Comparison of ENCODE assay signal across 8 cellular contexts in genomic region chr17:42555122-42555622, GRCh38. TPM values are rescaled to one million over a fixed set of nuclear protein-coding genes. Genes with fewer than 3 reads are reported as not detected.
DNase-seq lines count a peak whose midpoint lies in the region; ATAC-seq and TF ChIP-seq lines count a peak whose summit lies in the region.

No MANE protein-coding gene starts in this region.

- H3K4me1 ChIP-seq in gastroesophageal sphincter (peaks cover 0 to 41% (median 12%) of the 10 kb centered on the region in 3 donors), sigmoid colon (peaks cover 0 to 30% (median 28%) of the 10 kb centered on the region in 4 donors)

- H3K9me3 ChIP-seq in WERI-Rb-1 (ENCODE audit: severe bottlenecking): no peaks in the 10 kb centered on the region
- H3K9me3 ChIP-seq in gastroesophageal sphincter: no peaks in the 10 kb centered on the region
- no peaks in the 10 kb centered on the region for H3K9me3 ChIP-seq in sigmoid colon

- no peak for DNase-seq in WERI-Rb-1
- no peak for DNase-seq in sigmoid colon
- DNase-seq in DMS153 (lab: John Stamatoyannopoulos, UW): no peak
- DNase-seq in amygdala (lab: John Stamatoyannopoulos, UW): no peak

- H3K4me3 ChIP-seq in WERI-Rb-1 (ENCODE audit: low read depth, low read length) (peak overlapping the region; percentile 83), gastroesophageal sphincter (peak overlapping the region; percentile 56 to 85), sigmoid colon (peak overlapping the region; percentile 65 to 81 (median 76))

- TF ChIP-seq POLR2A in gastroesophageal sphincter (IDR thresholded peaks at IDR 0.05) (no peak), sigmoid colon (IDR thresholded peaks at IDR 0.05) (no peak)

- H3K27ac ChIP-seq in WERI-Rb-1 (peak overlapping the region; percentile 91), gastroesophageal sphincter (peak overlapping the region; percentile 64 to 92 (median 89)), sigmoid colon (peak overlapping the region; percentile 84 to 87 (median 84))

- H3K36me3 ChIP-seq in WERI-Rb-1 (peaks cover 14% of the 10 kb centered on the region), gastroesophageal sphincter (peaks cover 0 to 12% of the 10 kb centered on the region in 2 donors), sigmoid colon (peaks cover 0 to 5% (median 0%) of the 10 kb centered on the region in 4 donors)

- ATAC-seq in GM18517 (IDR thresholded peaks at IDR 0.05; ENCODE audit: unreplicated experiment) (peak; percentile 8), gastroesophageal sphincter (no peak), HG03378 (IDR thresholded peaks at IDR 0.05; ENCODE audit: unreplicated experiment) (no peak), GM19324 (IDR thresholded peaks at IDR 0.05; ENCODE audit: low FRiP score, unreplicated experiment) (no peak)

- H3K27me3 ChIP-seq in WERI-Rb-1 (ENCODE audit: insufficient read depth, low read depth, severe bottlenecking) (no peaks in the 10 kb centered on the region), gastroesophageal sphincter (no peaks in the 10 kb centered on the region), sigmoid colon (no peaks in the 10 kb centered on the region)

- intact Hi-C loops in sigmoid colon (cut with DNase I): no loop called here

- 0% methylated on average over 1 to 3 of the region's 4 CpGs for WGBS in gastroesophageal sphincter (ENCODE audit: low coverage in 1 of 2), 2 donors
- 25% methylated on average over 4 of the region's 4 CpGs for WGBS in sigmoid colon, 2 donors

- TF ChIP-seq CTCF in WERI-Rb-1 (IDR thresholded peaks at IDR 0.05; ENCODE audit: low read depth, low read length) (no peak), gastroesophageal sphincter (IDR thresholded peaks at IDR 0.05) (no peak), sigmoid colon (IDR thresholded peaks at IDR 0.05) (no peak)

- TF ChIP-seq EP300 in gastroesophageal sphincter (IDR thresholded peaks at IDR 0.05) (no peak), sigmoid colon (IDR thresholded peaks at IDR 0.05) (no peak)

RNA-seq across cellular contexts. Expression of gene HSD17B1, which starts 2.4 kb away (rescaled TPM):
- total RNA-seq in gastroesophageal sphincter (1 to 10 TPM in 1 of 4 donors, under 1 TPM in 3; 0.39 to 1.4 (median 0.69) TPM), sigmoid colon (1 to 10 TPM in 2 of 4 donors, under 1 TPM in 2; 0.16 to 5.3 (median 0.86) TPM)
- polyA plus RNA-seq in sigmoid colon: 1 to 10 TPM; 1.2 to 1.7 (median 1.4) TPM

RNA-seq across cellular contexts. Expression of gene COASY, which starts 6.8 kb away (rescaled TPM):
- total RNA-seq in gastroesophageal sphincter (10 to 100 TPM; 16.8 to 25.8 (median 19.9) TPM), sigmoid colon (10 to 100 TPM; 14.3 to 17.5 (median 16.3) TPM)
- polyA plus RNA-seq in sigmoid colon: 10 to 100 TPM; 48.0 to 98.9 (median 80.7) TPM

RNA-seq across cellular contexts. Expression of gene MLX, which starts 11.7 kb away (rescaled TPM):
- total RNA-seq in gastroesophageal sphincter: 10 to 100 TPM; 24.4 to 33.9 (median 26.0) TPM
- 10 to 100 TPM; 24.7 to 50.5 (median 30.8) TPM for total RNA-seq in sigmoid colon
- polyA plus RNA-seq in sigmoid colon: 100 to 1,000 TPM in 1 of 3 donors, 10 to 100 TPM in 2; 77.1 to 129 (median 97.9) TPM

RNA-seq across cellular contexts. Expression of gene NAGLU, which starts 19.1 kb away (rescaled TPM):
- 10 to 100 TPM; 31.9 to 46.9 (median 35.7) TPM for total RNA-seq in gastroesophageal sphincter
- 10 to 100 TPM; 35.2 to 52.6 (median 45.0) TPM for total RNA-seq in sigmoid colon
- 10 to 100 TPM in 2 of 3 donors, 1 to 10 TPM in 1; 9.7 to 33.2 (median 12.6) TPM for polyA plus RNA-seq in sigmoid colon

RNA-seq across cellular contexts. Expression of gene PSMC3IP, which starts 22.4 kb away (rescaled TPM):
- total RNA-seq in gastroesophageal sphincter (1 to 10 TPM; 4.0 to 6.8 (median 4.8) TPM), sigmoid colon (10 to 100 TPM in 1 of 4 donors, 1 to 10 TPM in 3; 4.6 to 10.3 (median 5.7) TPM)
- 1 to 10 TPM; 2.3 to 5.8 (median 2.4) TPM for polyA plus RNA-seq in sigmoid colon
